ENCODE assay signal across 19 cellular contexts in genomic region chr12:2743478-2743877, GRCh38. TPM values are rescaled to one million over a fixed set of nuclear protein-coding genes. Genes with fewer than 3 reads are reported as not detected.
A peak's percentile ranks its signal among the peaks of the same experiment; 100 is the strongest.
DNase-seq lines count a peak whose midpoint lies in the region; FAIRE-seq lines count a peak whose summit lies in the region.
"Had no signal": no experiment of that assay in that cellular context is flagged by ENCODE, and none has a peak within 500 bp of the region (broad histone marks: within the 10 kb centered on the region; RNA-seq: fewer than 3 reads in every experiment).

No MANE protein-coding gene starts in this region.

- H3K27me3 Mint-ChIP-seq in activated CD4-positive, alpha-beta T cell treated with anti-CD3 and anti-CD28 coated beads, Interleukin-2, amount 10 ng/mL, durations not matched to agents 7 days and 5 days = peaks cover 18% of the 10 kb centered on the region

- peaks cover 58% of the 10 kb centered on the region for H3K4me1 ChIP-seq in BLaER1
- H3K4me1 ChIP-seq in BLaER1 treated with 17β-estradiol and CSF1 and Interleukin-3, amounts not matched to agents 10 nM and 100 nM = peaks cover 0 to 60% (median 47%) of the 10 kb centered on the region in 10 experiments; a peak in 18 of 20 replicates
- H3K4me1 ChIP-seq: HAP-1 had no signal

- CTCF ChIA-PET in activated CD4-positive, alpha-beta T cell treated with anti-CD3 and anti-CD28 coated beads, Interleukin-2, amount 10 ng/mL, durations not matched to agents 7 days and 5 days (lab: Charles Lee) = no interaction called here

- FAIRE-seq in urothelium cell line (lab: Jason Lieb, UNC) = peak; percentile 87
- FAIRE-seq: GM12891, GM18507 had no signal

- no peaks in the 10 kb centered on the region for H3K36me3 Mint-ChIP-seq in activated CD4-positive, alpha-beta T cell treated with anti-CD3 and anti-CD28 coated beads, Interleukin-2, amount 10 ng/mL, durations not matched to agents 7 days and 5 days (ENCODE audit: low read depth)
- H3K36me3 Mint-ChIP-seq: CD14-positive monocyte; CD8-positive, alpha-beta memory T cell had no signal

- peaks cover 5% of the 10 kb centered on the region for H3K4me1 Mint-ChIP-seq in activated CD4-positive, alpha-beta T cell treated with anti-CD3 and anti-CD28 coated beads, Interleukin-2, amount 10 ng/mL, durations not matched to agents 7 days and 5 days
- H3K4me1 Mint-ChIP-seq: CD14-positive monocyte had no signal

- no peaks in the 10 kb centered on the region for H3K36me3 ChIP-seq in BLaER1
- no peaks in the 10 kb centered on the region for H3K36me3 ChIP-seq in BLaER1 treated with 17β-estradiol and CSF1 and Interleukin-3, amounts not matched to agents 10 nM and 100 nM
- H3K36me3 ChIP-seq: HAP-1 had no signal

- H3K9me3 ChIP-seq in BLaER1 = peaks cover 10% of the 10 kb centered on the region
- H3K9me3 ChIP-seq in BLaER1 treated with 17β-estradiol and CSF1 and Interleukin-3, amounts not matched to agents 10 nM and 100 nM (replicated peaks in 1 of 11) = peaks cover 0 to 22% (median 6%) of the 10 kb centered on the region in 11 experiments; a peak in 9 of 22 replicates
- H3K9me3 ChIP-seq: HAP-1 had no signal

- peaks cover 7% of the 10 kb centered on the region for H4K20me1 ChIP-seq in BLaER1
- H4K20me1 ChIP-seq in BLaER1 treated with 17β-estradiol and CSF1 and Interleukin-3, amounts not matched to agents 10 nM and 100 nM = peaks cover 0 to 13% (median 0%) of the 10 kb centered on the region in 11 experiments; a peak in 2 of 22 replicates

- H3K9me3 Mint-ChIP-seq in activated CD4-positive, alpha-beta T cell treated with anti-CD3 and anti-CD28 coated beads, Interleukin-2, amount 10 ng/mL, durations not matched to agents 7 days and 5 days = no peaks in the 10 kb centered on the region
- H3K9me3 Mint-ChIP-seq: CD4-positive, alpha-beta T cell; GM23338; HFFc6 had no signal

- POLR2A ChIA-PET in activated CD4-positive, alpha-beta T cell treated with anti-CD3 and anti-CD28 coated beads, Interleukin-2, amount 10 ng/mL, durations not matched to agents 7 days and 5 days (lab: Charles Lee) = no interaction called here

- no peak overlapping the region for H3K27ac ChIP-seq in BLaER1
- no peak overlapping the region for H3K27ac ChIP-seq in BLaER1 treated with 17β-estradiol and CSF1 and Interleukin-3, amounts not matched to agents 10 nM and 100 nM

- no peak overlapping the region for H3K27ac Mint-ChIP-seq in activated CD4-positive, alpha-beta T cell treated with anti-CD3 and anti-CD28 coated beads, Interleukin-2, amount 10 ng/mL, durations not matched to agents 7 days and 5 days
- H3K27ac Mint-ChIP-seq: CD14-positive monocyte; CD4-positive, alpha-beta T cell; CD8-positive, alpha-beta memory T cell; GM23338; HFFc6 had no signal

- peak; percentile 38 for DNase-seq in islet precursor cell
- DNase-seq in urothelium cell line (ENCODE audit: low spot score) = no peak
- DNase-seq in stimulated activated CD4-positive, alpha-beta T cell treated with anti-CD3 and anti-CD28 coated beads, Interleukin-4, amount 100 ng/mL, for 4 hours = no peak
- DNase-seq in NCI-H2171 (lab: John Stamatoyannopoulos, UW) = no peak
- DNase-seq in activated CD4-positive, alpha-beta T cell treated with anti-CD3 and anti-CD28 coated beads, Interleukin-2, amount 10 ng/mL, durations not matched to agents 7 days and 5 days = no peak
- DNase-seq: Calu3; CD4-positive, alpha-beta T cell; CD8-positive, alpha-beta memory T cell; DMS53; DMS79 treated with DMSO at 0.1 percent for 48 hours; GF-D8; HFFc6 had no signal

- H3K9ac ChIP-seq in BLaER1 = no peak overlapping the region
- no peak overlapping the region for H3K9ac ChIP-seq in BLaER1 treated with 17β-estradiol and CSF1 and Interleukin-3, amounts not matched to agents 10 nM and 100 nM

- H3K27me3 ChIP-seq in BLaER1 = peaks cover 18% of the 10 kb centered on the region
- peaks cover 0 to 29% (median 12%) of the 10 kb centered on the region in 11 experiments; a peak in 14 of 22 replicates for H3K27me3 ChIP-seq in BLaER1 treated with 17β-estradiol and CSF1 and Interleukin-3, amounts not matched to agents 10 nM and 100 nM

- H3K4me2 ChIP-seq in BLaER1 = peak overlapping the region; percentile 68
- peak overlapping the region in 9 of 11 experiments; percentile 54 to 93 (median 82); a peak in 18 of 22 replicates for H3K4me2 ChIP-seq in BLaER1 treated with 17β-estradiol and CSF1 and Interleukin-3, amounts not matched to agents 10 nM and 100 nM
- H3K4me2 ChIP-seq: GM23338 had no signal

- H3K4me3 Mint-ChIP-seq in activated CD4-positive, alpha-beta T cell treated with anti-CD3 and anti-CD28 coated beads, Interleukin-2, amount 10 ng/mL, durations not matched to agents 7 days and 5 days = no peak overlapping the region
- H3K4me3 Mint-ChIP-seq: CD14-positive monocyte; CD4-positive, alpha-beta T cell; CD8-positive, alpha-beta memory T cell; GM23338; HFFc6 had no signal

- no peak overlapping the region for H3K4me3 ChIP-seq in BLaER1
- no peak overlapping the region for H3K4me3 ChIP-seq in BLaER1 treated with 17β-estradiol and CSF1 and Interleukin-3, amounts not matched to agents 10 nM and 100 nM
- H3K4me3 ChIP-seq: GM23338, HAP-1 had no signal

RNA-seq across cellular contexts. Expression of gene FKBP4, which starts 51.3 kb away (rescaled TPM):
- 10 to 100 TPM; 47.2 to 68.2 TPM for total RNA-seq in activated CD4-positive, alpha-beta T cell treated with anti-CD3 and anti-CD28 coated beads, Interleukin-2, amount 10 ng/mL, durations not matched to agents 7 days and 5 days
